In genomic region chr5:158634713-158635112, GRCh38 we compare ENCODE assay signal across 16 cellular contexts.
A peak's percentile ranks its signal among the peaks of the same experiment; 100 is the strongest.
DNase-seq lines count a peak whose midpoint lies in the region; TF ChIP-seq lines count a peak whose summit lies in the region.
"Had no signal": no experiment of that assay in that cellular context is flagged by ENCODE, and none has a peak within 500 bp of the region (broad histone marks: within the 10 kb centered on the region; RNA-seq: fewer than 3 reads in every experiment).

No MANE protein-coding gene starts in this region.

- H4K20me1 ChIP-seq in smooth muscle cell (ENCODE audit: low read depth): no peaks in the 10 kb centered on the region

- no peak for TF ChIP-seq EP300 in suprapubic skin (IDR thresholded peaks at IDR 0.05)

- H3K4me1 ChIP-seq in suprapubic skin: no peaks in the 10 kb centered on the region
- H3K4me1 ChIP-seq in smooth muscle cell (ENCODE audit: low read depth): peaks cover 12% of the 10 kb centered on the region
- H3K4me1 ChIP-seq: Caco-2 had no signal

- no peaks in the 10 kb centered on the region for H3F3A ChIP-seq in smooth muscle cell (ENCODE audit: low read depth)

- no peak overlapping the region for H3K9ac ChIP-seq in smooth muscle cell (ENCODE audit: low read depth)

- no peak overlapping the region for H2AFZ ChIP-seq in smooth muscle cell (ENCODE audit: low read depth)

- no peak overlapping the region for H3K4me2 ChIP-seq in smooth muscle cell

- no peaks in the 10 kb centered on the region for H3K36me3 ChIP-seq in suprapubic skin
- H3K36me3 ChIP-seq in smooth muscle cell (ENCODE audit: low read depth): no peaks in the 10 kb centered on the region

- H3K4me3 ChIP-seq in fibroblast of the aortic adventitia (ENCODE audit: low read depth, low read length) (no peak overlapping the region), suprapubic skin (no peak overlapping the region), smooth muscle cell (no peak overlapping the region)
- H3K4me3 ChIP-seq: GM12878, SK-N-MC had no signal

- no peaks in the 10 kb centered on the region for H3K79me2 ChIP-seq in smooth muscle cell (ENCODE audit: low read depth)

- no peak for TF ChIP-seq CTCF in fibroblast of the aortic adventitia (IDR thresholded peaks at IDR 0.05; ENCODE audit: insufficient read depth, low read length)
- no peak for TF ChIP-seq CTCF in suprapubic skin (IDR thresholded peaks at IDR 0.05)
- no peak for TF ChIP-seq CTCF in smooth muscle cell (IDR thresholded peaks at IDR 0.05; ENCODE audit: borderline replicate concordance, insufficient read depth, poor library complexity, severe bottlenecking)

- DNase-seq in EL (peak; percentile 66), NCI-H226 (peak; percentile 40), fibroblast of the aortic adventitia (ENCODE audit: low read depth) (peak; percentile 77), suprapubic skin (ENCODE audit: low spot score in 2 of 2) (peak; percentile 69 to 79), OCI-M1 (lab: John Stamatoyannopoulos, UW) (no peak), NCI-H526 (lab: John Stamatoyannopoulos, UW) (no peak), smooth muscle cell (lab: John Stamatoyannopoulos, UW; ENCODE audit: unreplicated experiment) (no peak)
- DNase-seq: Caco-2, HCEC 1CT, NCI-H146, NCI-H2081 treated with DMSO at 0.1 percent for 48 hours, NCI-H526 treated with DMSO at 0.1 percent for 48 hours, PC-3 had no signal

- H3K9me3 ChIP-seq in suprapubic skin (no peaks in the 10 kb centered on the region), smooth muscle cell (replicated peaks; ENCODE audit: low read depth) (no peaks in the 10 kb centered on the region)
- H3K9me3 ChIP-seq: Caco-2 had no signal

- H3K27me3 ChIP-seq in suprapubic skin (no peaks in the 10 kb centered on the region), smooth muscle cell (ENCODE audit: low read depth) (no peaks in the 10 kb centered on the region)

- WGBS in suprapubic skin: 33% methylated on average over 2 of the region's 2 CpGs
- 67% methylated on average over 2 of the region's 2 CpGs for WGBS in smooth muscle cell (ENCODE audit: low lambda C conversion rate)

- TF ChIP-seq POLR2A in suprapubic skin (IDR thresholded peaks at IDR 0.05): no peak

- H3K27ac ChIP-seq in suprapubic skin: no peak overlapping the region
- no peak overlapping the region for H3K27ac ChIP-seq in smooth muscle cell (ENCODE audit: low read depth)
- H3K27ac ChIP-seq: C4-2B, SK-N-MC had no signal

Comparison
In these comparisons a context has a peak if more than half of its experiments do, and no peak if none do; other contexts are left out.
1. DNase-seq: peak in EL (single experiment), NCI-H226 (single experiment), fibroblast of the aortic adventitia (single experiment) and suprapubic skin (2 of 2); none in OCI-M1 (single experiment), NCI-H526 (0 of 2) and smooth muscle cell (single experiment).